8 cellular contexts compared by ENCODE assay signal in the genomic region with DNA sequence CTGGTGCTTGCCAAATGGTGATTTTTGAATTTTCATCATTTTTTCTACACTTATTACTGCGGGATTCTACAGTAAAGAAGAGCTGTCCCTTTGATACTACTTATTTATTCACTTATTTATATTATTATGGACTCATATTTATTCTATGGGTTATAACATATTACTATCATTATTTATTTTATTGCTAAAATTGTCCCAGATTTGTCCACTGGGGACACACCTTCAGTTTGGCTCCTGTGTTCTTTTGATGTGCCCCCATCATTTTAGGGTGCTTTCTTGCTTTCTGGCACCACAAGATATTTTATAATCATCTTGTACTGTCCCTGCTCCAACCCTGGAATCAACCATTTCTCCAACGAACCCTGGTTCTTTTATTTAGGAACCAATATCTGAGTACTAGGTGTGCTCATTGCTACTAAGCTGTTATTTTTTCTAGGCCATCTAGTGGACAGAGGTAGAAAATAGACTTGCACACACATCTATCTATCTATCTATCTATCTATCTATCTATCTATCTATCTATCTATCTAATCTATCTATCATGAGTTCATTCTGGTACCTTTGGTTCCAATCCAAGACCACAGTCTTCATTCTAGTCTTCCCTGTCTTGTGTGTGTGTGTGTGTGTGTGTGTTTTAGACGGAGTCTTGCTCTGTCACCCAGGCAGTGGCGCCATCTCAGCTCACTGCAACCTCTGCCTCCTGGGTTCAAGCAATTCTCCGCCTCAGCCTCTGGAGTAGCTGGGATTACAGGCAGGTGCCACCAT. TPM values are rescaled to one million over a fixed set of nuclear protein-coding genes. Genes with fewer than 3 reads are reported as not detected.
DNase-seq lines count a peak whose midpoint lies in the region; ATAC-seq and TF ChIP-seq lines count a peak whose summit lies in the region.

No MANE protein-coding gene starts in this region.

- no peaks in the 10 kb centered on the region for H3K9me3 Mint-ChIP-seq in activated CD8-positive, alpha-beta T cell treated with anti-CD3 and anti-CD28 coated beads for 36 hours
- no peaks in the 10 kb centered on the region for H3K9me3 Mint-ChIP-seq in activated CD8-positive, alpha-beta T cell treated with anti-CD3 and anti-CD28 coated beads, Interleukin-2, amount 10 ng/mL, durations not matched to agents 7 days and 5 days (ENCODE audit: insufficient read depth)
- no peaks in the 10 kb centered on the region for H3K9me3 Mint-ChIP-seq in type B pancreatic cell
- no peaks in the 10 kb centered on the region for H3K9me3 Mint-ChIP-seq in stimulated activated effector memory CD8-positive, alpha-beta T cell treated with anti-CD3 and anti-CD28 coated beads, Interleukin-12 subunit alpha, Interleukin-12 subunit beta, amount 100 ng/mL, for 72 hours
- H3K9me3 Mint-ChIP-seq in activated naive CD4-positive, alpha-beta T cell treated with anti-CD3 and anti-CD28 coated beads for 36 hours, result no peaks in the 10 kb centered on the region

- intact Hi-C loops in activated CD8-positive, alpha-beta T cell treated with anti-CD3 and anti-CD28 coated beads for 36 hours (cut with micrococcal nuclease), result no loop called here
- intact Hi-C loops in PC-3 (cut with micrococcal nuclease), result loop anchor here (1.0 to 5.0 kb wide), 2 partner anchors 180 to 326 kb away; no protein-coding TSS in a partner anchor
- intact Hi-C loops in activated naive CD4-positive, alpha-beta T cell treated with anti-CD3 and anti-CD28 coated beads for 36 hours (cut with micrococcal nuclease), result loop anchor here (1.0 to 5.0 kb wide), 2 partner anchors 161 to 180 kb away; a partner anchor contains a TSS

- CTCF ChIA-PET in activated CD8-positive, alpha-beta T cell treated with anti-CD3 and anti-CD28 coated beads for 36 hours (lab: Charles Lee), result interaction anchor here (0.7 to 1.7 kb wide), 13 partner anchors 9 to 183 kb away, joined by 3 to 5 read pairs (median 4); a partner anchor contains a TSS
- CTCF ChIA-PET in activated CD8-positive, alpha-beta T cell treated with anti-CD3 and anti-CD28 coated beads, Interleukin-2, amount 10 ng/mL, durations not matched to agents 7 days and 5 days (lab: Charles Lee), result interaction anchor here (0.6 to 2.1 kb wide), 8 partner anchors 9 to 702 kb away, joined by 3 to 5 read pairs (median 4); a partner anchor contains a TSS
- CTCF ChIA-PET in PC-3 (lab: Charles Lee), result interaction anchor here (0.5 to 1.3 kb wide), 10 partner anchors 24 to 324 kb away, joined by 3 to 21 read pairs (median 4); no protein-coding TSS in a partner anchor
- CTCF ChIA-PET in activated naive CD4-positive, alpha-beta T cell treated with anti-CD3 and anti-CD28 coated beads for 36 hours (lab: Charles Lee), result interaction anchor here (0.7 to 3.3 kb wide), 19 partner anchors 11 to 329 kb away, joined by 3 to 24 read pairs (median 4); a partner anchor contains a TSS

- H3K4me1 Mint-ChIP-seq in activated CD8-positive, alpha-beta T cell treated with anti-CD3 and anti-CD28 coated beads for 36 hours (ENCODE audit: low read depth), result no peaks in the 10 kb centered on the region
- H3K4me1 Mint-ChIP-seq in activated CD8-positive, alpha-beta T cell treated with anti-CD3 and anti-CD28 coated beads, Interleukin-2, amount 10 ng/mL, durations not matched to agents 7 days and 5 days (ENCODE audit: low read depth), result no peaks in the 10 kb centered on the region
- no peaks in the 10 kb centered on the region for H3K4me1 Mint-ChIP-seq in type B pancreatic cell (ENCODE audit: unreplicated experiment)
- H3K4me1 Mint-ChIP-seq in stimulated activated effector memory CD8-positive, alpha-beta T cell treated with anti-CD3 and anti-CD28 coated beads, Interleukin-12 subunit alpha, Interleukin-12 subunit beta, amount 100 ng/mL, for 72 hours, result no peaks in the 10 kb centered on the region
- no peaks in the 10 kb centered on the region for H3K4me1 Mint-ChIP-seq in activated naive CD4-positive, alpha-beta T cell treated with anti-CD3 and anti-CD28 coated beads for 36 hours (ENCODE audit: low read depth)

- H3K79me2 ChIP-seq in PC-3 (ENCODE audit: low read length) (no peaks in the 10 kb centered on the region), fibroblast of lung (ENCODE audit: control insufficient read depth, insufficient read depth, low read length) (no peaks in the 10 kb centered on the region)

- no peak for ATAC-seq in activated CD8-positive, alpha-beta T cell treated with anti-CD3 and anti-CD28 coated beads for 36 hours
- ATAC-seq in activated CD8-positive, alpha-beta T cell treated with anti-CD3 and anti-CD28 coated beads, Interleukin-2, amount 10 ng/mL, durations not matched to agents 7 days and 5 days, result no peak
- ATAC-seq in PC-3 (peak; percentile 92), HG03378 (IDR thresholded peaks at IDR 0.05; ENCODE audit: unreplicated experiment) (no peak)
- no peak for ATAC-seq in stimulated activated effector memory CD8-positive, alpha-beta T cell treated with anti-CD3 and anti-CD28 coated beads, Interleukin-12 subunit alpha, Interleukin-12 subunit beta, amount 100 ng/mL, for 72 hours

- no peaks in the 10 kb centered on the region for H3F3A ChIP-seq in PC-3 (ENCODE audit: low read length, unreplicated experiment)

- no peak for DNase-seq in activated CD8-positive, alpha-beta T cell treated with anti-CD3 and anti-CD28 coated beads for 36 hours
- DNase-seq in activated CD8-positive, alpha-beta T cell treated with anti-CD3 and anti-CD28 coated beads, Interleukin-2, amount 10 ng/mL, durations not matched to agents 7 days and 5 days, result no peak
- DNase-seq in PC-3, result peak; percentile 50
- DNase-seq in fibroblast of lung (ENCODE audit: low read depth in 2 of 2), result peak; percentile 10 to 33
- DNase-seq in type B pancreatic cell (ENCODE audit: extremely low spot score, unreplicated experiment), result no peak
- DNase-seq in stimulated activated effector memory CD8-positive, alpha-beta T cell treated with anti-CD3 and anti-CD28 coated beads, Interleukin-12 subunit alpha, Interleukin-12 subunit beta, amount 100 ng/mL, for 72 hours (ENCODE audit: low spot score in 2 of 2), result no peak
- no peak for DNase-seq in activated naive CD4-positive, alpha-beta T cell treated with anti-CD3 and anti-CD28 coated beads for 36 hours

- H3K4me2 ChIP-seq in PC-3 (ENCODE audit: low read length) (no peak overlapping the region), fibroblast of lung (ENCODE audit: extremely low read depth, insufficient read depth, low read length) (no peak overlapping the region)

- no peaks in the 10 kb centered on the region for H3K36me3 Mint-ChIP-seq in activated CD8-positive, alpha-beta T cell treated with anti-CD3 and anti-CD28 coated beads for 36 hours (ENCODE audit: low read depth)
- no peaks in the 10 kb centered on the region for H3K36me3 Mint-ChIP-seq in activated CD8-positive, alpha-beta T cell treated with anti-CD3 and anti-CD28 coated beads, Interleukin-2, amount 10 ng/mL, durations not matched to agents 7 days and 5 days (ENCODE audit: low read depth)
- H3K36me3 Mint-ChIP-seq in type B pancreatic cell, result no peaks in the 10 kb centered on the region
- no peaks in the 10 kb centered on the region for H3K36me3 Mint-ChIP-seq in stimulated activated effector memory CD8-positive, alpha-beta T cell treated with anti-CD3 and anti-CD28 coated beads, Interleukin-12 subunit alpha, Interleukin-12 subunit beta, amount 100 ng/mL, for 72 hours
- H3K36me3 Mint-ChIP-seq in activated naive CD4-positive, alpha-beta T cell treated with anti-CD3 and anti-CD28 coated beads for 36 hours (ENCODE audit: low read depth), result no peaks in the 10 kb centered on the region

- no peaks in the 10 kb centered on the region for H3K4me1 ChIP-seq in PC-3 (ENCODE audit: insufficient read depth, low read length)
- no peaks in the 10 kb centered on the region for H3K4me1 ChIP-seq in fibroblast of lung (ENCODE audit: control insufficient read depth, extremely low read depth, insufficient read depth, low read length)

- H3K4me3 Mint-ChIP-seq in activated CD8-positive, alpha-beta T cell treated with anti-CD3 and anti-CD28 coated beads for 36 hours, result no peak overlapping the region
- no peak overlapping the region for H3K4me3 Mint-ChIP-seq in activated CD8-positive, alpha-beta T cell treated with anti-CD3 and anti-CD28 coated beads, Interleukin-2, amount 10 ng/mL, durations not matched to agents 7 days and 5 days
- no peak overlapping the region for H3K4me3 Mint-ChIP-seq in type B pancreatic cell
- H3K4me3 Mint-ChIP-seq in stimulated activated effector memory CD8-positive, alpha-beta T cell treated with anti-CD3 and anti-CD28 coated beads, Interleukin-12 subunit alpha, Interleukin-12 subunit beta, amount 100 ng/mL, for 72 hours, result no peak overlapping the region
- no peak overlapping the region for H3K4me3 Mint-ChIP-seq in activated naive CD4-positive, alpha-beta T cell treated with anti-CD3 and anti-CD28 coated beads for 36 hours

- H3K9me2 ChIP-seq in PC-3 (replicated peaks; ENCODE audit: low read length), result no peaks in the 10 kb centered on the region

- H3K36me3 ChIP-seq in PC-3 (ENCODE audit: low read depth, low read length), result no peaks in the 10 kb centered on the region
- H3K36me3 ChIP-seq in fibroblast of lung (ENCODE audit: control insufficient read depth, insufficient read depth, low read length), result no peaks in the 10 kb centered on the region

- peak; percentile 42 for TF ChIP-seq CTCF in activated CD8-positive, alpha-beta T cell treated with anti-CD3 and anti-CD28 coated beads for 36 hours (IDR thresholded peaks at IDR 0.05)
- TF ChIP-seq CTCF in PC-3 (conservative IDR thresholded peaks at IDR 0.05; ENCODE audit: low read depth, low read length) (peak; percentile 82), fibroblast of lung (conservative IDR thresholded peaks at IDR 0.05 in 1 of 2, IDR thresholded peaks at IDR 0.05 in 1 of 2; ENCODE audit: low read depth in 1 of 2, low read length in 2 of 2) (peak; percentile 16 to 48), type B pancreatic cell (conservative IDR thresholded peaks at IDR 0.05) (peak; percentile 66)

- no peak overlapping the region for H3K9ac ChIP-seq in PC-3 (ENCODE audit: low read length)
- no peak overlapping the region for H3K9ac ChIP-seq in fibroblast of lung (ENCODE audit: insufficient read depth, low read length)

- H3K27me3 Mint-ChIP-seq in activated CD8-positive, alpha-beta T cell treated with anti-CD3 and anti-CD28 coated beads for 36 hours, result peaks cover 2% of the 10 kb centered on the region
- peaks cover 19% of the 10 kb centered on the region for H3K27me3 Mint-ChIP-seq in activated CD8-positive, alpha-beta T cell treated with anti-CD3 and anti-CD28 coated beads, Interleukin-2, amount 10 ng/mL, durations not matched to agents 7 days and 5 days (ENCODE audit: low read depth)
- H3K27me3 Mint-ChIP-seq in type B pancreatic cell, result no peaks in the 10 kb centered on the region
- peaks cover 6% of the 10 kb centered on the region for H3K27me3 Mint-ChIP-seq in activated naive CD4-positive, alpha-beta T cell treated with anti-CD3 and anti-CD28 coated beads for 36 hours (ENCODE audit: low read depth)

- H3K27ac ChIP-seq in PC-3 (ENCODE audit: low read length) (no peak overlapping the region), fibroblast of lung (ENCODE audit: insufficient read depth, low read length) (no peak overlapping the region)

- H4K20me1 ChIP-seq in PC-3 (ENCODE audit: low read length) (no peaks in the 10 kb centered on the region), fibroblast of lung (ENCODE audit: control insufficient read depth, extremely low read depth, insufficient read depth, low read length) (no peaks in the 10 kb centered on the region)

- H3K27ac Mint-ChIP-seq in activated CD8-positive, alpha-beta T cell treated with anti-CD3 and anti-CD28 coated beads for 36 hours, result no peak overlapping the region
- no peak overlapping the region for H3K27ac Mint-ChIP-seq in activated CD8-positive, alpha-beta T cell treated with anti-CD3 and anti-CD28 coated beads, Interleukin-2, amount 10 ng/mL, durations not matched to agents 7 days and 5 days
- no peak overlapping the region for H3K27ac Mint-ChIP-seq in type B pancreatic cell
- H3K27ac Mint-ChIP-seq in stimulated activated effector memory CD8-positive, alpha-beta T cell treated with anti-CD3 and anti-CD28 coated beads, Interleukin-12 subunit alpha, Interleukin-12 subunit beta, amount 100 ng/mL, for 72 hours, result no peak overlapping the region
- no peak overlapping the region for H3K27ac Mint-ChIP-seq in activated naive CD4-positive, alpha-beta T cell treated with anti-CD3 and anti-CD28 coated beads for 36 hours

- H3K4me3 ChIP-seq in PC-3 (ENCODE audit: low read length) (no peak overlapping the region), fibroblast of lung (replicated peaks in 1 of 4; ENCODE audit: control extremely low read depth in 1 of 4, insufficient read depth in 1 of 4, low read depth in 3 of 4, low read length in 4 of 4) (no peak overlapping the region)

- H2AFZ ChIP-seq in PC-3 (ENCODE audit: low read length), result no peak overlapping the region
- H2AFZ ChIP-seq in fibroblast of lung (ENCODE audit: low read length), result no peak overlapping the region

- H3K9me3 ChIP-seq in PC-3 (ENCODE audit: low read length) (no peaks in the 10 kb centered on the region), fibroblast of lung (ENCODE audit: control insufficient read depth, insufficient read depth, low read depth, low read length) (no peaks in the 10 kb centered on the region)

- POLR2A ChIA-PET in activated CD8-positive, alpha-beta T cell treated with anti-CD3 and anti-CD28 coated beads for 36 hours (lab: Charles Lee), result interaction anchor here (0.8 kb wide), 1 partner anchor 182 kb away, joined by 3 read pairs; no protein-coding TSS in a partner anchor
- POLR2A ChIA-PET in activated CD8-positive, alpha-beta T cell treated with anti-CD3 and anti-CD28 coated beads, Interleukin-2, amount 10 ng/mL, durations not matched to agents 7 days and 5 days (lab: Charles Lee), result no interaction called here
- POLR2A ChIA-PET in PC-3 (lab: Charles Lee; ENCODE audit: unreplicated experiment), result no interaction called here

- BruUV-seq in PC-3 (replicated peaks; lab: Mats Ljungman, UMichigan), result no TSS peak

- H3K27me3 ChIP-seq in PC-3 (ENCODE audit: low read length) (no peaks in the 10 kb centered on the region), fibroblast of lung (ENCODE audit: control insufficient read depth, insufficient read depth, low read length) (peaks cover under 1% of the 10 kb centered on the region)

RNA-seq across cellular contexts. Expression of a gene that starts 16.0 kb away (rescaled TPM):
- not detected for total RNA-seq in activated CD8-positive, alpha-beta T cell treated with anti-CD3 and anti-CD28 coated beads for 36 hours
- not detected for total RNA-seq in activated CD8-positive, alpha-beta T cell treated with anti-CD3 and anti-CD28 coated beads, Interleukin-2, amount 10 ng/mL, durations not matched to agents 7 days and 5 days
- 0.07 TPM in 1 of 2 replicates, not detected in the other for total RNA-seq in PC-3 (2014; rRNA removed)
- under 0.01 and 0.17 TPM in 2 replicates for total RNA-seq in fibroblast of lung
- 0.05 TPM in 1 of 2 replicates, not detected in the other for polyA plus RNA-seq in fibroblast of lung
- polyA plus RNA-seq in fibroblast of lung (2012), result 0.06 TPM in 1 of 2 replicates, not detected in the other
- 0.82 TPM in 1 of 2 replicates, not detected in the other for polyA minus RNA-seq in fibroblast of lung (ENCODE audit: low replicate concordance)
- total RNA-seq in type B pancreatic cell (ENCODE audit: low replicate concordance), result 0.29 TPM in 1 of 2 replicates, not detected in the other
- total RNA-seq in activated naive CD4-positive, alpha-beta T cell treated with anti-CD3 and anti-CD28 coated beads for 36 hours, result not detected

RNA-seq across cellular contexts. Expression of a gene that starts 32.5 kb away (rescaled TPM):
- under 1 TPM; 0.18 to 0.31 TPM for total RNA-seq in activated CD8-positive, alpha-beta T cell treated with anti-CD3 and anti-CD28 coated beads for 36 hours
- total RNA-seq in activated CD8-positive, alpha-beta T cell treated with anti-CD3 and anti-CD28 coated beads, Interleukin-2, amount 10 ng/mL, durations not matched to agents 7 days and 5 days, result 1 to 10 TPM in 1 of 2 experiments, under 1 TPM in 1; 0.58 to 1.0 TPM
- 0.73 TPM in 1 of 2 replicates, not detected in the other for total RNA-seq in PC-3 (2014; rRNA removed)
- 0.26 and 0.33 TPM in 2 replicates for total RNA-seq in fibroblast of lung
- polyA plus RNA-seq in fibroblast of lung, result 0.05 and 0.06 TPM in 2 replicates
- polyA plus RNA-seq in fibroblast of lung (2012), result 0.13 TPM in 1 of 2 replicates, not detected in the other
- not detected in 2 replicates for polyA minus RNA-seq in fibroblast of lung (ENCODE audit: low replicate concordance)
- 0.60 and 0.79 TPM in 2 replicates for total RNA-seq in type B pancreatic cell (ENCODE audit: low replicate concordance)
- total RNA-seq in activated naive CD4-positive, alpha-beta T cell treated with anti-CD3 and anti-CD28 coated beads for 36 hours, result not detected

RNA-seq across cellular contexts. Expression of a gene that starts 48.5 kb away (rescaled TPM):
- 1 to 10 TPM; 4.4 to 4.7 TPM for total RNA-seq in activated CD8-positive, alpha-beta T cell treated with anti-CD3 and anti-CD28 coated beads for 36 hours
- 1 to 10 TPM; 5.3 to 6.1 TPM for total RNA-seq in activated CD8-positive, alpha-beta T cell treated with anti-CD3 and anti-CD28 coated beads, Interleukin-2, amount 10 ng/mL, durations not matched to agents 7 days and 5 days
- total RNA-seq in PC-3 (2014; rRNA removed) (11.2 and 14.0 TPM in 2 replicates), fibroblast of lung (4.6 and 5.1 TPM in 2 replicates), type B pancreatic cell (ENCODE audit: low replicate concordance) (7.3 and 10.2 TPM in 2 replicates)
- polyA plus RNA-seq in fibroblast of lung, result 2.2 and 4.2 TPM in 2 replicates
- 1.8 and 2.9 TPM in 2 replicates for polyA plus RNA-seq in fibroblast of lung (2012)
- polyA minus RNA-seq in fibroblast of lung (ENCODE audit: low replicate concordance), result 6.9 and 7.4 TPM in 2 replicates
- 1 to 10 TPM; 2.5 to 2.8 TPM for total RNA-seq in activated naive CD4-positive, alpha-beta T cell treated with anti-CD3 and anti-CD28 coated beads for 36 hours

Comparison
In these comparisons a context has a peak if more than half of its experiments do, and no peak if none do; other contexts are left out.
1. DNase-seq: peak in PC-3 (single experiment) and fibroblast of lung (2 of 2); none in activated CD8-positive, alpha-beta T cell treated with anti-CD3 and anti-CD28 coated beads for 36 hours (single experiment), activated CD8-positive, alpha-beta T cell treated with anti-CD3 and anti-CD28 coated beads, Interleukin-2, amount 10 ng/mL, durations not matched to agents 7 days and 5 days (single experiment), type B pancreatic cell (single experiment), stimulated activated effector memory CD8-positive, alpha-beta T cell treated with anti-CD3 and anti-CD28 coated beads, Interleukin-12 subunit alpha, Interleukin-12 subunit beta, amount 100 ng/mL, for 72 hours (0 of 2) and activated naive CD4-positive, alpha-beta T cell treated with anti-CD3 and anti-CD28 coated beads for 36 hours (single experiment).
2. CTCF ChIP-seq: peak in every context shown above with its lines; median percentile 82 in PC-3; 66 in type B pancreatic cell; 42 in activated CD8-positive, alpha-beta T cell treated with anti-CD3 and anti-CD28 coated beads for 36 hours; 32 in fibroblast of lung.